Comparison of ENCODE assay signal across 23 cellular contexts in the genomic region with DNA sequence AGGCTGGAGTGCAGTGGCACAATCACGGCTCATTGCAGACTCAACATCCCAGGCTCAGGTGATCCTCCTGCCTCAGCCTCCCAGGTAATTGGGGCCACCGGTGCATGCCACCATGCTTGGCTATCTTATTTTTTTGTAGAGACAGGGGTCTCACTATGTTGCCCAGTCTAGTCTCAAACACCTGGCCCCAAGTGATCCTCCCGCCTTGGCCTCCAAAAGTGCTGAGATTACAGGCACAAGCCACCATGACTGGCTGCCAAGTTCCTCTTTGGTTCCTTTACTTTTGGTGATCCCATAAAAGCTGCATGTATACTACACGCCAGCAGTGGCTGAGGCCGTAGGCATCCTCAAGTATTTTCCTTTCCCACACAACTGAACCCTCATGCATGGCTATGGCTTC.
"Had no signal": no experiment of that assay in that cellular context is flagged by ENCODE, and none has a peak within 500 bp of the region (broad histone marks: within the 10 kb centered on the region; RNA-seq: fewer than 3 reads in every experiment).

No MANE protein-coding gene starts in this region.

- H3K9me3 ChIP-seq: esophagus squamous epithelium, gastrocnemius medialis, heart right ventricle, left ventricle myocardium inferior, lower lobe of right lung, mucosa of descending colon had no signal

- H3K36me3 Mint-ChIP-seq: mesothelial cell of epicardium, naive B cell had no signal

- ATAC-seq: gastrocnemius medialis, heart right ventricle, left colon, left lobe of liver, lower lobe of right lung, mucosa of descending colon had no signal

- H3K27me3 Mint-ChIP-seq: naive B cell had no signal

- H3K27ac ChIP-seq: coronary artery, dorsolateral prefrontal cortex, esophagus squamous epithelium, gastrocnemius medialis, heart right ventricle, left ventricle myocardium inferior, lower lobe of right lung had no signal

- H3K4me3 Mint-ChIP-seq: mesothelial cell of epicardium had no signal

- H3K9me3 Mint-ChIP-seq: mesothelial cell of epicardium, naive B cell had no signal

- H3K27ac Mint-ChIP-seq: mesothelial cell of epicardium had no signal

- H3K27me3 ChIP-seq: dorsolateral prefrontal cortex, esophagus squamous epithelium, gastrocnemius medialis, heart right ventricle had no signal

- DNase-seq: dermis blood vessel endothelial cell; dorsolateral prefrontal cortex; effector CD4-positive, alpha-beta T cell; effector memory CD4-positive, alpha-beta T cell; esophagus squamous epithelium; foreskin fibroblast; foreskin melanocyte; gastrocnemius medialis; glutamatergic neuron; head of caudate nucleus; heart right ventricle; hippocampal formation; kidney; kidney glomerular epithelial cell; left colon; left ventricle myocardium inferior; lower lobe of right lung; mesenchymal stem cell; mucosa of descending colon; naive B cell had no signal

- H3K4me3 ChIP-seq: coronary artery, dorsolateral prefrontal cortex, esophagus squamous epithelium, gastrocnemius medialis, heart right ventricle, left ventricle myocardium inferior, lower lobe of right lung, mucosa of descending colon had no signal

- H3K36me3 ChIP-seq: esophagus squamous epithelium, gastrocnemius medialis, heart right ventricle, left ventricle myocardium inferior, lower lobe of right lung had no signal
